Comparison of ENCODE assay signal across 14 cellular contexts in the genomic region with DNA sequence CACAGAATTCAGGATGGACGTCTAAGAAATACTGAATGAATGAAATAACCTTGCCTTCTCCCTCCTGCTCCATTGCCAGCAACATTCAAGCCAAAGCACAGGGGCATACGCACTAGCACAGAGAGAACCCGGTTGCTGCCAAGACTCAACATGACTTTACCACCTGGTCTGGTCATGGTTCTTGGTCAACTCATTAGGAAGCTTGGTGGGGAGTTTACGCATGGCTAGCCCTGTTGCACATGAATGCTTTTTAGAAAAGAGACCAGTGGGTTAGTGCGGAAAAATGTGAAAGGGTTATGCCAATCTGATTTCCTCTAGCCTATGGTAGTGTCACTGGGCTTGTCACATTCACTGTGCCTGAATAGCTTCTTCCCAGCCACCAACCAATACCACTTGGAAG.
DNase-seq lines count a peak whose midpoint lies in the region; ATAC-seq and TF ChIP-seq lines count a peak whose summit lies in the region.
"Had no signal": no experiment of that assay in that cellular context is flagged by ENCODE, and none has a peak within 500 bp of the region (broad histone marks: within the 10 kb centered on the region; RNA-seq: fewer than 3 reads in every experiment).

No MANE protein-coding gene starts in this region.

- TF ChIP-seq POLR2A in heart left ventricle (IDR thresholded peaks at IDR 0.05), result no peak

- no peak overlapping the region for H3K27ac Mint-ChIP-seq in T-helper 17 cell

- H3K27me3 Mint-ChIP-seq in T-helper 17 cell, result peaks cover 9% of the 10 kb centered on the region

- H3K9me3 ChIP-seq in PC-9 (ENCODE audit: insufficient read depth, low read depth) (no peaks in the 10 kb centered on the region), T-helper 17 cell (ENCODE audit: control insufficient read depth, low read length, poor library complexity, severe bottlenecking) (no peaks in the 10 kb centered on the region), heart left ventricle (no peaks in the 10 kb centered on the region)

- H3K4me1 Mint-ChIP-seq in T-helper 17 cell, result no peaks in the 10 kb centered on the region
- H3K4me1 Mint-ChIP-seq: H9 had no signal

- H3K27ac ChIP-seq in PC-9 (peak overlapping the region; percentile 80), heart left ventricle (no peak overlapping the region)

- CTCF ChIA-PET in PC-9 (lab: Charles Lee), result no interaction called here

- WGBS in heart left ventricle, 4 donors, result 89 to 95% (median 90%) methylated on average over 5 of the region's 5 CpGs

- no peaks in the 10 kb centered on the region for H3K36me3 Mint-ChIP-seq in T-helper 17 cell (ENCODE audit: low read depth)

- H3K27me3 ChIP-seq in PC-9 (ENCODE audit: insufficient read depth, low read depth) (no peaks in the 10 kb centered on the region), heart left ventricle (no peaks in the 10 kb centered on the region)

- POLR2A ChIA-PET in PC-9 (lab: Charles Lee; ENCODE audit: unreplicated experiment), result interaction anchor here (0.6 kb wide), 1 partner anchor 441 kb away, joined by 5 read pairs; a partner anchor contains a TSS

- peaks cover 13% of the 10 kb centered on the region for H3F3A ChIP-seq in PC-9 (ENCODE audit: insufficient read depth, low read depth)

- H4K20me1 ChIP-seq in PC-9 (ENCODE audit: insufficient read depth), result no peaks in the 10 kb centered on the region

- peaks cover 21% of the 10 kb centered on the region for H3K4me1 ChIP-seq in PC-9 (replicated peaks; ENCODE audit: insufficient read depth)
- no peaks in the 10 kb centered on the region for H3K4me1 ChIP-seq in heart left ventricle

- no peaks in the 10 kb centered on the region for H3K36me3 ChIP-seq in PC-9 (ENCODE audit: low read depth)
- H3K36me3 ChIP-seq in heart left ventricle, result no peaks in the 10 kb centered on the region

- peak; percentile 18 for DNase-seq in GM12865 (ENCODE audit: low read depth)
- DNase-seq in PC-9, result no peak
- peak; percentile 47 for DNase-seq in glomerular visceral epithelial cell (ENCODE audit: extremely low spot score)
- peak; percentile 50 for DNase-seq in retina
- DNase-seq in activated gamma-delta T cell treated with Interleukin-2 at 50 U/mL for 16 hours, result no peak
- no peak for DNase-seq in T-helper 17 cell
- DNase-seq in effector CD4-positive, alpha-beta T cell, result no peak
- no peak for DNase-seq in heart left ventricle
- DNase-seq: H9, NCI-H1930, NCI-H2171 treated with DMSO at 0.1 percent for 48 hours, NCI-H82 had no signal

- H2AFZ ChIP-seq in PC-9, result no peak overlapping the region

- H3K4me3 ChIP-seq in GM12865 (ENCODE audit: low read depth, low read length) (no peak overlapping the region), PC-9 (no peak overlapping the region), heart left ventricle (no peak overlapping the region)

- ATAC-seq in T-helper 17 cell (no peak), heart left ventricle (no peak)
- ATAC-seq: Panc1, Right ventricle myocardium inferior had no signal

- no peak for TF ChIP-seq CTCF in GM12865 (IDR thresholded peaks at IDR 0.05; ENCODE audit: insufficient read depth, low read depth, low read length, missing control alignments)
- no peak for TF ChIP-seq CTCF in PC-9 (conservative IDR thresholded peaks at IDR 0.05)
- no peak for TF ChIP-seq CTCF in heart left ventricle (IDR thresholded peaks at IDR 0.05)

- H3K79me2 ChIP-seq in PC-9 (ENCODE audit: low read depth), result no peaks in the 10 kb centered on the region

- H3K9me2 ChIP-seq in PC-9 (ENCODE audit: insufficient read depth), result no peaks in the 10 kb centered on the region

- no peak overlapping the region for H3K4me3 Mint-ChIP-seq in T-helper 17 cell
- H3K4me3 Mint-ChIP-seq: H9 had no signal

- peak overlapping the region; percentile 46 for H3K4me2 ChIP-seq in PC-9

- intact Hi-C loops in PC-9 (cut with micrococcal nuclease; ENCODE audit: unreplicated experiment) (loop anchor here (1.0 to 10.0 kb wide), 5 partner anchors 88 to 448 kb away; a partner anchor contains a TSS), heart left ventricle (cut with DNase I) (loop anchor here in 4 of 10 donors (5.0 to 10.0 kb wide), 5 partner anchors 188 to 658 kb away; no protein-coding TSS in a partner anchor)

- no TSS peak for BruUV-seq in PC-9 (replicated peaks; lab: Mats Ljungman, UMichigan)

Comparison
In these comparisons a context has a peak if more than half of its experiments do, and no peak if none do; other contexts are left out.
1. DNase-seq: peak in GM12865 (single experiment), glomerular visceral epithelial cell (single experiment) and retina (single experiment); none in PC-9 (0 of 2), activated gamma-delta T cell treated with Interleukin-2 at 50 U/mL for 16 hours (single experiment), T-helper 17 cell (0 of 3), effector CD4-positive, alpha-beta T cell (single experiment) and heart left ventricle (0 of 5).